Comparison of ENCODE assay signal across 11 cellular contexts in the genomic region with DNA sequence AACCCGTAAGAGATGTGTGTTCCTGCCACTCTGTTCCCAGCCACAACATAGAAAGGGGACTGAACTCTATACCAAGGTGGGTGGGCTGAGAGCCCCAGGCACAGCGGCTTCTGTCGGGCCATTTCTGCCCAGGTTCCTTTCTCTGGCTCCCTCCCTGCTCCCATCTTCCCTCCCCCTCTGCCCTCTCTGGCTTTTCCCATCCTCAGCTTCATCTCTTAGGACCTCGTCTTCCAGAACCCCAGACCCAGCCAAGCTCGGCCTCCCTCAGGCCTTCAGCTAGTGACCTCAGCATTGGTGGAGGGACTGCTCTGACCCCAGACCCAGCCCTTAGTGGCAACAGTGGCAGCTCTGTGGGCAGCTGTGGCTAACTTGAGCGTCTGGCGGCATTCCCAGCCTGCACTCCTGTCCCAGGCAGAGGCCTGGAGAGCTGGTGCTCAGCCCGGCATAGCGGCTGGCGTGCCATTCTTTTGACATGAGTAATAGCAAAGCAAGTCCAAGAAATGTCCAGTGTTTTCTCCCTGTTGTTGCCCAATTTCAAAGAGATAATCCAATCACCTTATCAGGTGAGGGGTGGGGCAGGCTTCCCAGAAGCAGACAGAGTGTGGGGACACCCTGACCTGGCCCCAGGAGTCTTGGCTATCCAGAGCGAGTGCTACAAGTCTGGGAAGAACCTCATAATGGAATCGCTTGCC. TPM values are rescaled to one million over a fixed set of nuclear protein-coding genes. Genes with fewer than 3 reads are reported as not detected.
DNase-seq lines count a peak whose midpoint lies in the region; ATAC-seq and TF ChIP-seq lines count a peak whose summit lies in the region.
"Had no signal": no experiment of that assay in that cellular context is flagged by ENCODE, and none has a peak within 500 bp of the region (broad histone marks: within the 10 kb centered on the region; RNA-seq: fewer than 3 reads in every experiment).

No MANE protein-coding gene starts in this region.

- no TSS peak for BruUV-seq in MCF 10A (replicated peaks; lab: Mats Ljungman, UMichigan)

- POLR2A ChIA-PET in MCF 10A (lab: Yijun Ruan, JAX): interaction anchor here (0.8 to 1.5 kb wide), 7 partner anchors 12 to 161 kb away, joined by 3 to 5 read pairs (median 3); a partner anchor contains a TSS

- TF ChIP-seq CTCF in MCF 10A (IDR thresholded peaks at IDR 0.05; ENCODE audit: unreplicated experiment): no peak

- intact Hi-C loops in MCF 10A (cut with micrococcal nuclease): loop anchor here (1.0 kb wide), 1 partner anchor 68 kb away; no protein-coding TSS in a partner anchor

- no peaks in the 10 kb centered on the region for H3K36me3 Mint-ChIP-seq in MCF 10A (ENCODE audit: insufficient read depth, unreplicated experiment)
- H3K36me3 Mint-ChIP-seq in activated T-cell treated with anti-CD3 and anti-CD28 coated beads, Interleukin-2, amount 50 U/mL, for 24 hours (ENCODE audit: low read depth): no peaks in the 10 kb centered on the region
- H3K36me3 Mint-ChIP-seq: activated naive CD4-positive, alpha-beta T cell treated with anti-CD3 and anti-CD28 coated beads, Interleukin-2, amount 10 ng/mL, durations not matched to agents 7 days and 5 days had no signal

- H3K4me3 Mint-ChIP-seq in MCF 10A (ENCODE audit: unreplicated experiment): peak overlapping the region; percentile 48
- no peak overlapping the region for H3K4me3 Mint-ChIP-seq in activated T-cell treated with anti-CD3 and anti-CD28 coated beads, Interleukin-2, amount 50 U/mL, for 24 hours
- H3K4me3 Mint-ChIP-seq: activated naive CD4-positive, alpha-beta T cell treated with anti-CD3 and anti-CD28 coated beads, Interleukin-2, amount 10 ng/mL, durations not matched to agents 7 days and 5 days had no signal

- H3K27ac Mint-ChIP-seq in MCF 10A (ENCODE audit: low read depth, unreplicated experiment): peak overlapping the region; percentile 87
- no peak overlapping the region for H3K27ac Mint-ChIP-seq in activated T-cell treated with anti-CD3 and anti-CD28 coated beads, Interleukin-2, amount 50 U/mL, for 24 hours
- H3K27ac Mint-ChIP-seq: activated naive CD4-positive, alpha-beta T cell treated with anti-CD3 and anti-CD28 coated beads, Interleukin-2, amount 10 ng/mL, durations not matched to agents 7 days and 5 days had no signal

- CTCF ChIA-PET in MCF 10A (lab: Yijun Ruan, JAX): interaction anchor here (0.7 to 7.4 kb wide), 8 partner anchors 8 to 207 kb away, joined by 3 to 55 read pairs (median 3); a partner anchor contains a TSS

- no peaks in the 10 kb centered on the region for H3K9me3 Mint-ChIP-seq in MCF 10A (ENCODE audit: unreplicated experiment)
- H3K9me3 Mint-ChIP-seq in activated T-cell treated with anti-CD3 and anti-CD28 coated beads, Interleukin-2, amount 50 U/mL, for 24 hours: no peaks in the 10 kb centered on the region
- H3K9me3 Mint-ChIP-seq: activated naive CD4-positive, alpha-beta T cell treated with anti-CD3 and anti-CD28 coated beads, Interleukin-2, amount 10 ng/mL, durations not matched to agents 7 days and 5 days had no signal

- H3K27me3 Mint-ChIP-seq in MCF 10A (ENCODE audit: insufficient read depth, unreplicated experiment): no peaks in the 10 kb centered on the region
- H3K27me3 Mint-ChIP-seq in activated T-cell treated with anti-CD3 and anti-CD28 coated beads, Interleukin-2, amount 50 U/mL, for 24 hours: no peaks in the 10 kb centered on the region

- DNase-seq in GOT3 (lab: John Stamatoyannopoulos, UW) (peak; percentile 59), MCF 10A (ENCODE audit: unreplicated experiment) (peak; percentile 93), iris pigment epithelial cell (ENCODE audit: low read depth) (peak; percentile 93), smooth muscle cell of the brain vasculature (ENCODE audit: low read depth, low spot score) (peak; percentile 41), NAMALWA (ENCODE audit: low spot score) (no peak), NCI-H2196 treated with DMSO at 0.1 percent for 48 hours (lab: John Stamatoyannopoulos, UW; ENCODE audit: unreplicated experiment) (no peak)
- no peak for DNase-seq in activated T-cell treated with anti-CD3 and anti-CD28 coated beads, Interleukin-2, amount 50 U/mL, for 24 hours
- DNase-seq: activated naive CD4-positive, alpha-beta T cell treated with anti-CD3 and anti-CD28 coated beads, Interleukin-2, amount 10 ng/mL, durations not matched to agents 7 days and 5 days; NCI-H1048; T-helper 2 cell had no signal

- peaks cover 26% of the 10 kb centered on the region for H3K4me1 Mint-ChIP-seq in MCF 10A (ENCODE audit: insufficient read depth, unreplicated experiment)
- peaks cover 9% of the 10 kb centered on the region for H3K4me1 Mint-ChIP-seq in activated T-cell treated with anti-CD3 and anti-CD28 coated beads, Interleukin-2, amount 50 U/mL, for 24 hours (ENCODE audit: low read depth)
- H3K4me1 Mint-ChIP-seq: activated naive CD4-positive, alpha-beta T cell treated with anti-CD3 and anti-CD28 coated beads, Interleukin-2, amount 10 ng/mL, durations not matched to agents 7 days and 5 days had no signal

- ATAC-seq in HG02938 (IDR thresholded peaks at IDR 0.05; ENCODE audit: unreplicated experiment): no peak

RNA-seq across cellular contexts. Expression of a gene that starts 15.9 kb away (rescaled TPM):
- 21.8 and 34.6 TPM in 2 replicates for total RNA-seq in MCF 10A (2022)

RNA-seq across cellular contexts. Expression of a gene that starts 30.1 kb away (rescaled TPM):
- not detected in 2 replicates for total RNA-seq in MCF 10A (2022)

Comparison
In these comparisons a context has a peak if more than half of its experiments do, and no peak if none do; other contexts are left out.
1. DNase-seq: peak in GOT3 (single experiment), MCF 10A (single experiment), iris pigment epithelial cell (single experiment) and smooth muscle cell of the brain vasculature (single experiment); none in activated T-cell treated with anti-CD3 and anti-CD28 coated beads, Interleukin-2, amount 50 U/mL, for 24 hours (single experiment), NAMALWA (single experiment) and NCI-H2196 treated with DMSO at 0.1 percent for 48 hours (single experiment).